ENCODE assay signal across 19 cellular contexts in the genomic region with DNA sequence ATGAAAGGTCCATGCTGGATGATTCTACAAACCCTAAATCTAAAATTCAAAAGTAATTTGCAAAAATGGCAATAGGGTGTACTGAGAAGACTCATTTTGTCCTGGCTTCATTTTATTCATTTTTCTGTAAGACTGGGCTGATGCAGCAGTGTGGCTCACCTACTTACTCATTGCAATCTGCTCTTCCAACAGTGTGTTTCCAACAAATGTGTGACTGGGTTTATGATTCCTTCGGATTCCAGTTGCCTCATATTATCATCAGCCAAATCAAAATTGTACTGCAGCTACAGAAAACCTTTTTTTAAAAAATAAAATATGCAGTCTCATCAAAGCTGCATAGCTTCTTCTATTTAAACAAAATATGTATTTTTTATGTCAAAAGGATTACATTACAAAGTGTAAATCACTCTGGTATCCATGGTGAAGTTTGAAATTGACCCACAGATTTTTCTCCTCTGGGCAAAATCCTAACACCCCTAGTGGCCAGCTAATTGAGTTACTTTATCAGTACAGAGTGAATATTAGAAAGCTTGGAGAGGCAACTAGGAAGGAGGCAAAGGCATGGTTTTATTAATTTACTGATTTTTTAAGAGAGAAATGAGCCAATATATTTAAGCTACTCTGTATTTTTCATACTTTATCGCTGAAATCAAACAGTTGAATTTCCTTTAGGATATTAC.
DNase-seq lines count a peak whose midpoint lies in the region; ATAC-seq and TF ChIP-seq lines count a peak whose summit lies in the region.
"Had no signal": no experiment of that assay in that cellular context is flagged by ENCODE, and none has a peak within 500 bp of the region (broad histone marks: within the 10 kb centered on the region; RNA-seq: fewer than 3 reads in every experiment).

No MANE protein-coding gene starts in this region.

- peaks cover 7% of the 10 kb centered on the region in 2 donors for H3K9me3 Mint-ChIP-seq in effector memory CD8-positive, alpha-beta T cell
- H3K9me3 Mint-ChIP-seq in Caco-2 (ENCODE audit: unreplicated experiment), result peaks cover 3% of the 10 kb centered on the region

- no peaks in the 10 kb centered on the region for H3K27me3 ChIP-seq in Loucy (ENCODE audit: insufficient read depth, low read length, poor library complexity, severe bottlenecking)
- H3K27me3 ChIP-seq in kidney epithelial cell (ENCODE audit: control insufficient read depth, insufficient read depth, low read length), result no peaks in the 10 kb centered on the region
- H3K27me3 ChIP-seq in Caco-2 (replicated peaks; ENCODE audit: control insufficient read depth, insufficient read depth, low read length), result no peaks in the 10 kb centered on the region
- H3K27me3 ChIP-seq: hepatocyte, neutrophil, right lobe of liver had no signal

- CTCF ChIA-PET in Caco-2 (lab: Charles Lee), result no interaction called here

- H3K4me3 ChIP-seq in Loucy (ENCODE audit: low read length, poor library complexity, severe bottlenecking) (no peak overlapping the region), kidney epithelial cell (ENCODE audit: low read depth, low read length) (no peak overlapping the region), Caco-2 (ENCODE audit: low read depth, low read length) (no peak overlapping the region)
- H3K4me3 ChIP-seq: hepatocyte, right lobe of liver had no signal

- no TSS peak for BruUV-seq in Caco-2 (replicated peaks; lab: Mats Ljungman, UMichigan)

- DNase-seq in Ammon's horn (ENCODE audit: low spot score), result peak; percentile 64
- DNase-seq in cerebellar cortex (ENCODE audit: low spot score), result peak; percentile 38
- DNase-seq in kidney epithelial cell (ENCODE audit: low read depth), result no peak
- DNase-seq in effector memory CD8-positive, alpha-beta T cell, result no peak
- no peak for DNase-seq in Caco-2
- no peak for DNase-seq in SIG-M5 treated with dmso at 0.1 percent for 504 hours (lab: John Stamatoyannopoulos, UW; ENCODE audit: unreplicated experiment)
- DNase-seq: activated effector memory CD4-positive, alpha-beta T cell treated with anti-CD3 and anti-CD28 coated beads, Interleukin-2, amount 50 U/mL, for 16 hours; AML-193; cortex of kidney; HCEC 1CT; NCI-H774; right lobe of liver; T-helper 1 cell; WERI-Rb-1 had no signal

- POLR2A ChIA-PET in Caco-2 (lab: Charles Lee), result no interaction called here

- no peak overlapping the region for H3K4me2 ChIP-seq in Loucy (ENCODE audit: low read depth, low read length, poor library complexity, severe bottlenecking)
- H3K4me2 ChIP-seq: hepatocyte had no signal

- no peaks in the 10 kb centered on the region for H3F3A ChIP-seq in Loucy (ENCODE audit: low read depth)

- no peaks in the 10 kb centered on the region for H3K27me3 Mint-ChIP-seq in effector memory CD8-positive, alpha-beta T cell
- H3K27me3 Mint-ChIP-seq in Caco-2 (ENCODE audit: insufficient read depth, unreplicated experiment), result no peaks in the 10 kb centered on the region

- ATAC-seq in HG02610 (IDR thresholded peaks at IDR 0.05; ENCODE audit: unreplicated experiment), result no peak
- no peak for ATAC-seq in effector memory CD8-positive, alpha-beta T cell (replicated peaks)

- H3K9me2 ChIP-seq in Loucy (replicated peaks; ENCODE audit: low read depth, low read length), result no peaks in the 10 kb centered on the region

- H3K79me2 ChIP-seq in Loucy (ENCODE audit: insufficient read depth, low read length), result no peaks in the 10 kb centered on the region
- H3K79me2 ChIP-seq: hepatocyte had no signal

- no peak overlapping the region for H2AFZ ChIP-seq in Loucy (ENCODE audit: low read length)
- H2AFZ ChIP-seq: hepatocyte had no signal

- no peaks in the 10 kb centered on the region for H4K20me1 ChIP-seq in Loucy (ENCODE audit: insufficient read depth, low read length, poor library complexity, severe bottlenecking)

- no peak overlapping the region for H3K27ac Mint-ChIP-seq in effector memory CD8-positive, alpha-beta T cell
- no peak overlapping the region for H3K27ac Mint-ChIP-seq in Caco-2 (ENCODE audit: unreplicated experiment)
- H3K27ac Mint-ChIP-seq: mesothelial cell of epicardium had no signal

- H3K4me1 ChIP-seq in Loucy (ENCODE audit: insufficient read depth, low read length, poor library complexity, severe bottlenecking) (no peaks in the 10 kb centered on the region), Caco-2 (no peaks in the 10 kb centered on the region)

- H3K4me1 Mint-ChIP-seq in effector memory CD8-positive, alpha-beta T cell (ENCODE audit: low read depth in 2 of 2), result no peaks in the 10 kb centered on the region
- no peaks in the 10 kb centered on the region for H3K4me1 Mint-ChIP-seq in Caco-2 (ENCODE audit: low read depth, unreplicated experiment)

- no peaks in the 10 kb centered on the region for H3K36me3 Mint-ChIP-seq in effector memory CD8-positive, alpha-beta T cell (ENCODE audit: insufficient read depth)
- H3K36me3 Mint-ChIP-seq in Caco-2 (ENCODE audit: insufficient read depth, unreplicated experiment), result no peaks in the 10 kb centered on the region

- intact Hi-C loops in Caco-2 (cut with micrococcal nuclease; ENCODE audit: unreplicated experiment), result no loop called here

- no peak overlapping the region for H3K4me3 Mint-ChIP-seq in effector memory CD8-positive, alpha-beta T cell
- H3K4me3 Mint-ChIP-seq in Caco-2 (ENCODE audit: unreplicated experiment), result no peak overlapping the region
- H3K4me3 Mint-ChIP-seq: mesothelial cell of epicardium had no signal

- TF ChIP-seq CTCF in Loucy (conservative IDR thresholded peaks at IDR 0.05; ENCODE audit: low read length) (peak; percentile 19; the same call in 1 of the 2 replicates), kidney epithelial cell (IDR thresholded peaks at IDR 0.05; ENCODE audit: insufficient read depth, low read length, poor library complexity, severe bottlenecking) (peak; percentile 12), Caco-2 (IDR thresholded peaks at IDR 0.05; ENCODE audit: insufficient read depth in 1 of 2, low read depth in 1 of 2, low read length in 1 of 2, severe bottlenecking in 1 of 2, unreplicated experiment in 1 of 2) (peak in 1 of 2 experiments; percentile 14)

- no peak overlapping the region for H3K9ac ChIP-seq in Loucy (ENCODE audit: low read depth, low read length, poor library complexity, severe bottlenecking)

- H3K36me3 ChIP-seq in Loucy (ENCODE audit: insufficient read depth, low read length) (no peaks in the 10 kb centered on the region), kidney epithelial cell (ENCODE audit: control insufficient read depth, insufficient read depth, low read length) (no peaks in the 10 kb centered on the region), Caco-2 (ENCODE audit: control insufficient read depth, insufficient read depth, low read length) (no peaks in the 10 kb centered on the region)
- H3K36me3 ChIP-seq: neutrophil, right lobe of liver, WERI-Rb-1 had no signal

- no peaks in the 10 kb centered on the region for H3K9me3 ChIP-seq in Loucy (ENCODE audit: insufficient read depth, low read depth, low read length)
- H3K9me3 ChIP-seq in Caco-2, result no peaks in the 10 kb centered on the region
- H3K9me3 ChIP-seq: neutrophil, right lobe of liver had no signal

Comparison
In these comparisons a context has a peak if more than half of its experiments do, and no peak if none do; other contexts are left out.
1. DNase-seq: peak in Ammon's horn (single experiment) and cerebellar cortex (single experiment); none in kidney epithelial cell (single experiment), effector memory CD8-positive, alpha-beta T cell (0 of 3), Caco-2 (0 of 2) and SIG-M5 treated with dmso at 0.1 percent for 504 hours (single experiment).